In genomic region chr11:66719111-66719872, GRCh38 we compare ENCODE assay signal across 1 cellular context.
TF ChIP-seq lines count a peak whose summit lies in the region.

No MANE protein-coding gene starts in this region.

TF ChIP-seq in HepG2, 621 proteins besides CTCF, POLR2A, EP300 and RAD21 (continued from another document):
- no peak for TF ChIP-seq ZNF441 (CRISPR knock-in tag; IDR thresholded peaks at IDR 0.05; ENCODE audit: borderline replicate concordance)
- TF ChIP-seq ZBTB3 (CRISPR knock-in tag; IDR thresholded peaks at IDR 0.05; ENCODE audit: borderline replicate concordance, low read depth): no peak
- no peak for TF ChIP-seq ELF3 (CRISPR knock-in tag; IDR thresholded peaks at IDR 0.05)
- no peak for TF ChIP-seq KAT7 (CRISPR knock-in tag; IDR thresholded peaks at IDR 0.05; ENCODE audit: borderline replicate concordance)
- TF ChIP-seq ZNF121 (CRISPR knock-in tag; IDR thresholded peaks at IDR 0.05): no peak
- TF ChIP-seq MNT (IDR thresholded peaks at IDR 0.05): peak; percentile 78
- TF ChIP-seq, protein P1, sequence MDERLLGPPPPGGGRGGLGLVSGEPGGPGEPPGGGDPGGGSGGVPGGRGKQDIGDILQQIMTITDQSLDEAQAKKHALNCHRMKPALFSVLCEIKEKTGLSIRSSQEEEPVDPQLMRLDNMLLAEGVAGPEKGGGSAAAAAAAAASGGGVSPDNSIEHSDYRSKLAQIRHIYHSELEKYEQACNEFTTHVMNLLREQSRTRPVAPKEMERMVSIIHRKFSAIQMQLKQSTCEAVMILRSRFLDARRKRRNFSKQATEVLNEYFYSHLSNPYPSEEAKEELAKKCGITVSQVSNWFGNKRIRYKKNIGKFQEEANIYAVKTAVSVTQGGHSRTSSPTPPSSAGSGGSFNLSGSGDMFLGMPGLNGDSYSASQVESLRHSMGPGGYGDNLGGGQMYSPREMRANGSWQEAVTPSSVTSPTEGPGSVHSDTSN (CRISPR knock-in tag; IDR thresholded peaks at IDR 0.05): no peak
- no peak for TF ChIP-seq ZNF788 (CRISPR knock-in tag; IDR thresholded peaks at IDR 0.05; ENCODE audit: borderline replicate concordance)
- TF ChIP-seq ZFP36 (IDR thresholded peaks at IDR 0.05; ENCODE audit: borderline replicate concordance, low read depth, low read length, partially characterized antibody): no peak
- TF ChIP-seq ATF1 (CRISPR knock-in tag; IDR thresholded peaks at IDR 0.05): no peak
- TF ChIP-seq TERF1 (CRISPR knock-in tag; IDR thresholded peaks at IDR 0.05): no peak
- TF ChIP-seq MAFF (IDR thresholded peaks at IDR 0.05; ENCODE audit: low read depth, low read length): no peak
- no peak for TF ChIP-seq GZF1 (CRISPR knock-in tag; IDR thresholded peaks at IDR 0.05)
- TF ChIP-seq MBNL3 (CRISPR knock-in tag; conservative IDR thresholded peaks at IDR 0.05): no peak
- TF ChIP-seq MIER2 (CRISPR knock-in tag; IDR thresholded peaks at IDR 0.05): no peak
- TF ChIP-seq, protein P2, sequence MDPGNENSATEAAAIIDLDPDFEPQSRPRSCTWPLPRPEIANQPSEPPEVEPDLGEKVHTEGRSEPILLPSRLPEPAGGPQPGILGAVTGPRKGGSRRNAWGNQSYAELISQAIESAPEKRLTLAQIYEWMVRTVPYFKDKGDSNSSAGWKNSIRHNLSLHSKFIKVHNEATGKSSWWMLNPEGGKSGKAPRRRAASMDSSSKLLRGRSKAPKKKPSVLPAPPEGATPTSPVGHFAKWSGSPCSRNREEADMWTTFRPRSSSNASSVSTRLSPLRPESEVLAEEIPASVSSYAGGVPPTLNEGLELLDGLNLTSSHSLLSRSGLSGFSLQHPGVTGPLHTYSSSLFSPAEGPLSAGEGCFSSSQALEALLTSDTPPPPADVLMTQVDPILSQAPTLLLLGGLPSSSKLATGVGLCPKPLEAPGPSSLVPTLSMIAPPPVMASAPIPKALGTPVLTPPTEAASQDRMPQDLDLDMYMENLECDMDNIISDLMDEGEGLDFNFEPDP (CRISPR knock-in tag; conservative IDR thresholded peaks at IDR 0.05): no peak
